Comparison of ENCODE assay signal across 1 cellular context in genomic region chrX:46637937-46638336, GRCh38.
TF ChIP-seq lines count a peak whose summit lies in the region.

No MANE protein-coding gene starts in this region.

TF ChIP-seq in SK-N-SH, 30 proteins besides CTCF, POLR2A, EP300 and RAD21 (continued from another document):
- TF ChIP-seq IRF3 (IDR thresholded peaks at IDR 0.05; ENCODE audit: low read depth, low read length) (no peak), PBX3 (IDR thresholded peaks at IDR 0.05) (no peak; the same call in 1 of the 2 replicates), NRF1 (IDR thresholded peaks at IDR 0.05; ENCODE audit: low read depth, low read length) (no peak), GATA2 (CRISPR knock-in tag; IDR thresholded peaks at IDR 0.05) (no peak), RXRA (IDR thresholded peaks at IDR 0.05; ENCODE audit: borderline replicate concordance, low read depth) (peak; percentile 79), RCOR1 (IDR thresholded peaks at IDR 0.05; ENCODE audit: low read length) (no peak), FOSL2 (IDR thresholded peaks at IDR 0.05; ENCODE audit: borderline replicate concordance, low read depth) (peak; percentile 37; the same call in 1 of the 2 replicates)
- TF ChIP-seq, protein P1, sequence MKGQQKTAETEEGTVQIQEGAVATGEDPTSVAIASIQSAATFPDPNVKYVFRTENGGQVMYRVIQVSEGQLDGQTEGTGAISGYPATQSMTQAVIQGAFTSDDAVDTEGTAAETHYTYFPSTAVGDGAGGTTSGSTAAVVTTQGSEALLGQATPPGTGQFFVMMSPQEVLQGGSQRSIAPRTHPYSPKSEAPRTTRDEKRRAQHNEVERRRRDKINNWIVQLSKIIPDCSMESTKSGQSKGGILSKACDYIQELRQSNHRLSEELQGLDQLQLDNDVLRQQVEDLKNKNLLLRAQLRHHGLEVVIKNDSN (IDR thresholded peaks at IDR 0.05; ENCODE audit: borderline replicate concordance, low read depth): no peak
- TF ChIP-seq, protein P2, sequence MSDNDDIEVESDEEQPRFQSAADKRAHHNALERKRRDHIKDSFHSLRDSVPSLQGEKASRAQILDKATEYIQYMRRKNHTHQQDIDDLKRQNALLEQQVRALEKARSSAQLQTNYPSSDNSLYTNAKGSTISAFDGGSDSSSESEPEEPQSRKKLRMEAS (IDR thresholded peaks at IDR 0.05; ENCODE audit: low read depth): no peak
